ENCODE assay signal across 18 cellular contexts in genomic region chr15:85000189-85000864, GRCh38. TPM values are rescaled to one million over a fixed set of nuclear protein-coding genes. Genes with fewer than 3 reads are reported as not detected.
DNase-seq lines count a peak whose midpoint lies in the region; ATAC-seq, FAIRE-seq and TF ChIP-seq lines count a peak whose summit lies in the region.
"Had no signal": no experiment of that assay in that cellular context is flagged by ENCODE, and none has a peak within 500 bp of the region (broad histone marks: within the 10 kb centered on the region; RNA-seq: fewer than 3 reads in every experiment).

No MANE protein-coding gene starts in this region.

- peak; percentile 54 to 69 for TF ChIP-seq RAD21 in liver (IDR thresholded peaks at IDR 0.05)

- no peak for ATAC-seq in activated CD8-positive, alpha-beta T cell treated with anti-CD3 and anti-CD28 coated beads, Interleukin-2, amount 10 ng/mL, durations not matched to agents 7 days and 5 days
- ATAC-seq: activated T-cell treated with anti-CD3 and anti-CD28 coated beads, Interleukin-2, amount 50 U/mL, for 4 hours had no signal

- H3K79me2 ChIP-seq in endothelial cell of umbilical vein (ENCODE audit: control insufficient read depth, insufficient read depth, low read length) (peaks cover 27% of the 10 kb centered on the region), PC-9 (ENCODE audit: low read depth) (peaks cover 90% of the 10 kb centered on the region)

- H3K9me2 ChIP-seq in PC-9 (ENCODE audit: insufficient read depth): no peaks in the 10 kb centered on the region

- intact Hi-C loops in endothelial cell of umbilical vein (cut with micrococcal nuclease): no loop called here
- intact Hi-C loops in PC-9 (cut with micrococcal nuclease; ENCODE audit: unreplicated experiment): no loop called here

- H3K9me3 ChIP-seq in endothelial cell of umbilical vein (replicated peaks; ENCODE audit: control insufficient read depth, insufficient read depth, low read length) (no peaks in the 10 kb centered on the region), liver (ENCODE audit: control insufficient read depth in 4 of 4, low read length in 3 of 4) (no peaks in the 10 kb centered on the region), PC-9 (ENCODE audit: insufficient read depth, low read depth) (no peaks in the 10 kb centered on the region)
- H3K9me3 ChIP-seq: ovary, testis had no signal

- H3K36me3 Mint-ChIP-seq in activated CD8-positive, alpha-beta T cell treated with anti-CD3 and anti-CD28 coated beads, Interleukin-2, amount 10 ng/mL, durations not matched to agents 7 days and 5 days (ENCODE audit: low read depth): no peaks in the 10 kb centered on the region

- no peak overlapping the region for H3K27ac ChIP-seq in endothelial cell of umbilical vein (ENCODE audit: insufficient read depth, low read depth, low read length)
- H3K27ac ChIP-seq in liver (ENCODE audit: low read depth in 1 of 2, low read length in 2 of 2): peak overlapping the region; percentile 62 to 78
- peak overlapping the region; percentile 1 for H3K27ac ChIP-seq in urinary bladder (ENCODE audit: low read depth)
- H3K27ac ChIP-seq in caudate nucleus (ENCODE audit: low read depth, low read length): no peak overlapping the region
- no peak overlapping the region for H3K27ac ChIP-seq in PC-9

- H3K9ac ChIP-seq in endothelial cell of umbilical vein (replicated peaks; ENCODE audit: extremely low read depth, insufficient read depth, low read length) (no peak overlapping the region), liver (ENCODE audit: low read depth in 1 of 2, low read length in 2 of 2) (peak overlapping the region; percentile 16 to 65)

- H2AFZ ChIP-seq in endothelial cell of umbilical vein (ENCODE audit: low read depth, low read length) (no peak overlapping the region), PC-9 (no peak overlapping the region)

- no peak overlapping the region for H3K27ac Mint-ChIP-seq in activated CD8-positive, alpha-beta T cell treated with anti-CD3 and anti-CD28 coated beads, Interleukin-2, amount 10 ng/mL, durations not matched to agents 7 days and 5 days
- H3K27ac Mint-ChIP-seq: activated CD4-positive, alpha-beta T cell treated with anti-CD3 and anti-CD28 coated beads, Interleukin-2, amount 10 ng/mL, durations not matched to agents 7 days and 5 days; activated naive CD8-positive, alpha-beta T cell treated with anti-CD3 and anti-CD28 coated beads for 36 hours had no signal

- no peaks in the 10 kb centered on the region for H3K4me1 Mint-ChIP-seq in activated CD8-positive, alpha-beta T cell treated with anti-CD3 and anti-CD28 coated beads, Interleukin-2, amount 10 ng/mL, durations not matched to agents 7 days and 5 days (ENCODE audit: low read depth)

- no peaks in the 10 kb centered on the region for H3K9me1 ChIP-seq in endothelial cell of umbilical vein (replicated peaks; ENCODE audit: control insufficient read depth, extremely low read depth, insufficient read depth, low read length)

- POLR2A ChIA-PET in endothelial cell of umbilical vein (lab: Charles Lee) (interaction anchor here (0.6 kb wide), 1 partner anchor 22 kb away, joined by 3 read pairs; no protein-coding TSS in a partner anchor), PC-9 (lab: Charles Lee; ENCODE audit: unreplicated experiment) (no interaction called here)
- POLR2A ChIA-PET in activated CD8-positive, alpha-beta T cell treated with anti-CD3 and anti-CD28 coated beads, Interleukin-2, amount 10 ng/mL, durations not matched to agents 7 days and 5 days (lab: Charles Lee): interaction anchor here (1.0 to 1.2 kb wide), 2 partner anchors 8 to 19 kb away, joined by 3 read pairs; no protein-coding TSS in a partner anchor

- CTCF ChIA-PET in endothelial cell of umbilical vein (lab: Charles Lee) (interaction anchor here (1.1 to 2.1 kb wide), 9 partner anchors 10 to 168 kb away, joined by 3 to 17 read pairs (median 6); no protein-coding TSS in a partner anchor), PC-9 (lab: Charles Lee) (no interaction called here)
- CTCF ChIA-PET in activated CD8-positive, alpha-beta T cell treated with anti-CD3 and anti-CD28 coated beads, Interleukin-2, amount 10 ng/mL, durations not matched to agents 7 days and 5 days (lab: Charles Lee): interaction anchor here (0.7 kb wide), 1 partner anchor 9 kb away, joined by 3 read pairs; no protein-coding TSS in a partner anchor

- H3F3A ChIP-seq in PC-9 (ENCODE audit: insufficient read depth, low read depth): no peaks in the 10 kb centered on the region

- dilution Hi-C loops in endothelial cell of umbilical vein (cut with MboI; ENCODE audit: extremely low pct_ligation_motif_present, low sequenced_read_pairs): no loop called here

- H3K4me3 ChIP-seq in LNCaP clone FGC (ENCODE audit: low read depth, low read length) (no peak overlapping the region), endothelial cell of umbilical vein (replicated peaks in 1 of 3; ENCODE audit: insufficient read depth in 1 of 3, low read depth in 1 of 3, low read length in 3 of 3) (no peak overlapping the region), liver (ENCODE audit: low read depth in 1 of 3, low read length in 3 of 3) (no peak overlapping the region), urinary bladder (ENCODE audit: low read depth, low read length) (no peak overlapping the region), PC-9 (no peak overlapping the region)
- H3K4me3 ChIP-seq: ovary, testis had no signal

- BruUV-seq in endothelial cell of umbilical vein (replicated peaks; lab: Mats Ljungman, UMichigan): no TSS peak
- BruUV-seq in PC-9 (replicated peaks; lab: Mats Ljungman, UMichigan): no TSS peak

- no peak for FAIRE-seq in endothelial cell of umbilical vein (lab: Jason Lieb, UNC)
- FAIRE-seq: G401.6 had no signal

- H3K4me3 Mint-ChIP-seq in activated CD8-positive, alpha-beta T cell treated with anti-CD3 and anti-CD28 coated beads, Interleukin-2, amount 10 ng/mL, durations not matched to agents 7 days and 5 days: no peak overlapping the region
- H3K4me3 Mint-ChIP-seq: activated CD4-positive, alpha-beta T cell treated with anti-CD3 and anti-CD28 coated beads, Interleukin-2, amount 10 ng/mL, durations not matched to agents 7 days and 5 days; activated naive CD8-positive, alpha-beta T cell treated with anti-CD3 and anti-CD28 coated beads for 36 hours; activated T-cell treated with anti-CD3 and anti-CD28 coated beads, Interleukin-2, amount 50 U/mL, for 4 hours had no signal

- H3K27me3 Mint-ChIP-seq in activated CD8-positive, alpha-beta T cell treated with anti-CD3 and anti-CD28 coated beads, Interleukin-2, amount 10 ng/mL, durations not matched to agents 7 days and 5 days (ENCODE audit: low read depth): no peaks in the 10 kb centered on the region
- H3K27me3 Mint-ChIP-seq: activated CD4-positive, alpha-beta T cell treated with anti-CD3 and anti-CD28 coated beads, Interleukin-2, amount 10 ng/mL, durations not matched to agents 7 days and 5 days; activated naive CD8-positive, alpha-beta T cell treated with anti-CD3 and anti-CD28 coated beads for 36 hours had no signal

- H4K20me1 ChIP-seq in endothelial cell of umbilical vein (replicated peaks; ENCODE audit: control insufficient read depth, extremely low read depth, insufficient read depth, low read length): no peaks in the 10 kb centered on the region
- H4K20me1 ChIP-seq in PC-9 (ENCODE audit: insufficient read depth): no peaks in the 10 kb centered on the region

- TF ChIP-seq CTCF in LNCaP clone FGC (IDR thresholded peaks at IDR 0.05; ENCODE audit: control insufficient read depth, extremely low read depth, insufficient read depth) (no peak), endothelial cell of umbilical vein (IDR thresholded peaks at IDR 0.05; ENCODE audit: extremely low read depth in 1 of 2, insufficient read depth in 1 of 2, low read depth in 1 of 2, low read length in 2 of 2) (no peak), liver (IDR thresholded peaks at IDR 0.05; ENCODE audit: low read depth, low read length, missing input control) (no peak), PC-9 (conservative IDR thresholded peaks at IDR 0.05) (no peak)

- no peaks in the 10 kb centered on the region for H3K27me3 ChIP-seq in endothelial cell of umbilical vein (ENCODE audit: control insufficient read depth in 2 of 2, insufficient read depth in 2 of 2, low read length in 2 of 2)
- H3K27me3 ChIP-seq in liver (ENCODE audit: control insufficient read depth in 4 of 4, insufficient read depth in 4 of 4, low read length in 3 of 4): no peaks in the 10 kb centered on the region
- H3K27me3 ChIP-seq in PC-9 (ENCODE audit: insufficient read depth, low read depth): no peaks in the 10 kb centered on the region
- H3K27me3 ChIP-seq: ovary, testis had no signal

- DNase-seq in LNCaP clone FGC (ENCODE audit: low read depth) (peak; percentile 66), endothelial cell of umbilical vein (ENCODE audit: low read depth, low spot score) (peak; percentile 77), caudate nucleus (lab: John Stamatoyannopoulos, UW) (no peak), PC-9 (no peak)
- no peak for DNase-seq in activated CD8-positive, alpha-beta T cell treated with anti-CD3 and anti-CD28 coated beads, Interleukin-2, amount 10 ng/mL, durations not matched to agents 7 days and 5 days
- DNase-seq: activated CD4-positive, alpha-beta T cell treated with anti-CD3 and anti-CD28 coated beads, Interleukin-2, amount 10 ng/mL, durations not matched to agents 7 days and 5 days; activated naive CD8-positive, alpha-beta T cell treated with anti-CD3 and anti-CD28 coated beads for 36 hours; activated T-cell treated with anti-CD3 and anti-CD28 coated beads, Interleukin-2, amount 50 U/mL, for 4 hours; cortex of kidney; NCI-H2171; NK-92 treated with Interleukin-12 subunit alpha and Interleukin-12 subunit beta, amount 100 ng/mL, for 24 hours; ovary; SHP77 treated with DMSO at 0.1 percent for 48 hours; T-helper 9 cell; testis had no signal

- H3K4me1 ChIP-seq in endothelial cell of umbilical vein (ENCODE audit: control insufficient read depth, extremely low read depth, insufficient read depth, low read length) (peaks cover 12% of the 10 kb centered on the region), liver (ENCODE audit: control insufficient read depth in 4 of 4, insufficient read depth in 4 of 4, low read length in 3 of 4) (peaks cover 11 to 37% (median 20%) of the 10 kb centered on the region in 4 donors), urinary bladder (ENCODE audit: insufficient read depth) (peaks cover 2% of the 10 kb centered on the region), PC-9 (replicated peaks; ENCODE audit: insufficient read depth) (no peaks in the 10 kb centered on the region)

- H3K36me3 ChIP-seq in endothelial cell of umbilical vein (ENCODE audit: control insufficient read depth in 2 of 2, extremely low read depth in 1 of 2, insufficient read depth in 2 of 2, low read length in 2 of 2) (no peaks in the 10 kb centered on the region), liver (ENCODE audit: control insufficient read depth in 4 of 4, insufficient read depth in 3 of 4, low read depth in 1 of 4, low read length in 3 of 4) (no peaks in the 10 kb centered on the region), urinary bladder (ENCODE audit: insufficient read depth) (no peaks in the 10 kb centered on the region), PC-9 (ENCODE audit: low read depth) (no peaks in the 10 kb centered on the region)
- H3K36me3 ChIP-seq: ovary had no signal

- no peak overlapping the region for H3K4me2 ChIP-seq in endothelial cell of umbilical vein (ENCODE audit: insufficient read depth, low read length)
- H3K4me2 ChIP-seq in PC-9: no peak overlapping the region

- no peaks in the 10 kb centered on the region for H3K9me3 Mint-ChIP-seq in activated CD8-positive, alpha-beta T cell treated with anti-CD3 and anti-CD28 coated beads, Interleukin-2, amount 10 ng/mL, durations not matched to agents 7 days and 5 days (ENCODE audit: insufficient read depth)
- H3K9me3 Mint-ChIP-seq: activated CD4-positive, alpha-beta T cell treated with anti-CD3 and anti-CD28 coated beads, Interleukin-2, amount 10 ng/mL, durations not matched to agents 7 days and 5 days; activated naive CD8-positive, alpha-beta T cell treated with anti-CD3 and anti-CD28 coated beads for 36 hours; activated T-cell treated with anti-CD3 and anti-CD28 coated beads, Interleukin-2, amount 50 U/mL, for 4 hours had no signal

- no peak for TF ChIP-seq POLR2A in endothelial cell of umbilical vein (IDR thresholded peaks at IDR 0.05; ENCODE audit: low read depth, low read length)

RNA-seq across cellular contexts. Expression of gene PDE8A, which starts 18.7 kb away (rescaled TPM):
- total RNA-seq in endothelial cell of umbilical vein (45.7 and 46.9 TPM in 2 replicates), liver (10 to 100 TPM; 14.6 to 47.5 TPM), urinary bladder (82.3 TPM), PC-9 (2021) (38.8 and 47.3 TPM in 2 replicates)
- polyA plus RNA-seq in endothelial cell of umbilical vein (19.3 and 21.3 TPM in 2 replicates), liver (10 to 100 TPM; 11.2 to 18.6 TPM), urinary bladder (17.6 TPM)
- 20.8 and 23.3 TPM in 2 replicates for polyA plus RNA-seq in endothelial cell of umbilical vein (2011; cell fraction: cytosol; rRNA removed)
- 113 and 128 TPM in 2 replicates for polyA plus RNA-seq in endothelial cell of umbilical vein (2011; cell fraction: nucleus; rRNA removed)
- polyA plus RNA-seq in endothelial cell of umbilical vein (2012): 20.4 and 24.4 TPM in 2 replicates
- polyA minus RNA-seq in endothelial cell of umbilical vein: 36.7 and 47.9 TPM in 2 replicates
- polyA minus RNA-seq in endothelial cell of umbilical vein (2011; cell fraction: cytosol; rRNA and poly(A)+ RNA removed): 40.5 TPM
- 69.0 and 87.8 TPM in 2 replicates for polyA minus RNA-seq in endothelial cell of umbilical vein (2011; cell fraction: nucleus; rRNA and poly(A)+ RNA removed)
- 10 to 100 TPM; 12.6 to 12.8 TPM for total RNA-seq in activated CD8-positive, alpha-beta T cell treated with anti-CD3 and anti-CD28 coated beads, Interleukin-2, amount 10 ng/mL, durations not matched to agents 7 days and 5 days

Comparison
In these comparisons a context has a peak if more than half of its experiments do, and no peak if none do; other contexts are left out.
1. DNase-seq: peak in LNCaP clone FGC (single experiment) and endothelial cell of umbilical vein (single experiment); none in activated CD8-positive, alpha-beta T cell treated with anti-CD3 and anti-CD28 coated beads, Interleukin-2, amount 10 ng/mL, durations not matched to agents 7 days and 5 days (single experiment), caudate nucleus (0 of 61) and PC-9 (0 of 2).
2. H3K27ac ChIP-seq: peak in liver (2 of 2) and urinary bladder (single experiment); none in endothelial cell of umbilical vein (single experiment), caudate nucleus (single experiment) and PC-9 (single experiment).